ENCODE assay signal across 2 cellular contexts in the genomic region with DNA sequence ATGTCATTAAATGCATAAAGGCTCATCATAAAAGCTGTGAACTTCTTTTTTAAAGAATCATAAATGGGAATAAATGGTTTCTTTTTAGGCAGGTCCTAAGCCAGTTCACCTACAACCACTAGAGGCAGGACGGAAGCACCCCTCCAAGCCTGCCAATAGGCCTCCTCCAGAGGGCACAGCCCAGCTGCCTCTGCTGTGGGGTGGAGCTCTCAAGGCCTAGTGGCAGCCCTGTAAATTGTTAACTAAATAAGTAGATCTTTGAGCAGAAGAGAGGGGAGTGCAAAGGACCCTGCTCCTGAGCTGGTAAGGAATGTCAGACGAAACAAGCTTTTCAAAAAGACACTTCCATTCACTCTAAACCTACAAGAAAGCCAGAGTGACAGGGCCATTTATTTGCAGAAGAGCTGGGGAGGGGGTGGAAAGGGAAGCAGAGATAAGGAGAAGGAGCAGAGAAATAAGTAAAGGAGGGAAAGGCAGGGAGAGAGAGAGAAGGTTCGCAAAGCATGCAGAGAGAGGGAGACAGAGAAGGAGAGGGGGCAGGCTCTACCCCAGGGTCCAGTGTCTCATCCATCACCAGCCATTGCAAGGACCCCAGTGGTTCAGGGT.
TF ChIP-seq lines count a peak whose summit lies in the region.

No MANE protein-coding gene starts in this region.

TF ChIP-seq in HEK293T, 16 proteins besides CTCF, POLR2A, EP300 and RAD21:
- TF ChIP-seq FOXA1 (IDR thresholded peaks at IDR 0.05) (no peak), TARDBP (IDR thresholded peaks at IDR 0.05) (no peak), ZNF384 (IDR thresholded peaks at IDR 0.05) (no peak), FOXM1 (IDR thresholded peaks at IDR 0.05; ENCODE audit: borderline replicate concordance) (no peak)
- TF ChIP-seq, protein P1, sequence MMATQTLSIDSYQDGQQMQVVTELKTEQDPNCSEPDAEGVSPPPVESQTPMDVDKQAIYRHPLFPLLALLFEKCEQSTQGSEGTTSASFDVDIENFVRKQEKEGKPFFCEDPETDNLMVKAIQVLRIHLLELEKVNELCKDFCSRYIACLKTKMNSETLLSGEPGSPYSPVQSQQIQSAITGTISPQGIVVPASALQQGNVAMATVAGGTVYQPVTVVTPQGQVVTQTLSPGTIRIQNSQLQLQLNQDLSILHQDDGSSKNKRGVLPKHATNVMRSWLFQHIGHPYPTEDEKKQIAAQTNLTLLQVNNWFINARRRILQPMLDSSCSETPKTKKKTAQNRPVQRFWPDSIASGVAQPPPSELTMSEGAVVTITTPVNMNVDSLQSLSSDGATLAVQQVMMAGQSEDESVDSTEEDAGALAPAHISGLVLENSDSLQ (IDR thresholded peaks at IDR 0.05): no peak

TF ChIP-seq in HepG2, 621 proteins besides CTCF, POLR2A, EP300 and RAD21 (continues in another document):
- TF ChIP-seq, protein P2, sequence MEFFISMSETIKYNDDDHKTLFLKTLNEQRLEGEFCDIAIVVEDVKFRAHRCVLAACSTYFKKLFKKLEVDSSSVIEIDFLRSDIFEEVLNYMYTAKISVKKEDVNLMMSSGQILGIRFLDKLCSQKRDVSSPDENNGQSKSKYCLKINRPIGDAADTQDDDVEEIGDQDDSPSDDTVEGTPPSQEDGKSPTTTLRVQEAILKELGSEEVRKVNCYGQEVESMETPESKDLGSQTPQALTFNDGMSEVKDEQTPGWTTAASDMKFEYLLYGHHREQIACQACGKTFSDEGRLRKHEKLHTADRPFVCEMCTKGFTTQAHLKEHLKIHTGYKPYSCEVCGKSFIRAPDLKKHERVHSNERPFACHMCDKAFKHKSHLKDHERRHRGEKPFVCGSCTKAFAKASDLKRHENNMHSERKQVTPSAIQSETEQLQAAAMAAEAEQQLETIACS (CRISPR knock-in tag; IDR thresholded peaks at IDR 0.05): no peak
- TF ChIP-seq ZNF34 (CRISPR knock-in tag; IDR thresholded peaks at IDR 0.05; ENCODE audit: borderline replicate concordance): no peak
- TF ChIP-seq, protein P3, sequence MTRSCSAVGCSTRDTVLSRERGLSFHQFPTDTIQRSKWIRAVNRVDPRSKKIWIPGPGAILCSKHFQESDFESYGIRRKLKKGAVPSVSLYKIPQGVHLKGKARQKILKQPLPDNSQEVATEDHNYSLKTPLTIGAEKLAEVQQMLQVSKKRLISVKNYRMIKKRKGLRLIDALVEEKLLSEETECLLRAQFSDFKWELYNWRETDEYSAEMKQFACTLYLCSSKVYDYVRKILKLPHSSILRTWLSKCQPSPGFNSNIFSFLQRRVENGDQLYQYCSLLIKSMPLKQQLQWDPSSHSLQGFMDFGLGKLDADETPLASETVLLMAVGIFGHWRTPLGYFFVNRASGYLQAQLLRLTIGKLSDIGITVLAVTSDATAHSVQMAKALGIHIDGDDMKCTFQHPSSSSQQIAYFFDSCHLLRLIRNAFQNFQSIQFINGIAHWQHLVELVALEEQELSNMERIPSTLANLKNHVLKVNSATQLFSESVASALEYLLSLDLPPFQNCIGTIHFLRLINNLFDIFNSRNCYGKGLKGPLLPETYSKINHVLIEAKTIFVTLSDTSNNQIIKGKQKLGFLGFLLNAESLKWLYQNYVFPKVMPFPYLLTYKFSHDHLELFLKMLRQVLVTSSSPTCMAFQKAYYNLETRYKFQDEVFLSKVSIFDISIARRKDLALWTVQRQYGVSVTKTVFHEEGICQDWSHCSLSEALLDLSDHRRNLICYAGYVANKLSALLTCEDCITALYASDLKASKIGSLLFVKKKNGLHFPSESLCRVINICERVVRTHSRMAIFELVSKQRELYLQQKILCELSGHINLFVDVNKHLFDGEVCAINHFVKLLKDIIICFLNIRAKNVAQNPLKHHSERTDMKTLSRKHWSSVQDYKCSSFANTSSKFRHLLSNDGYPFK (CRISPR knock-in tag; IDR thresholded peaks at IDR 0.05; ENCODE audit: borderline replicate concordance): no peak
- TF ChIP-seq FIP1L1 (IDR thresholded peaks at IDR 0.05; ENCODE audit: borderline replicate concordance, insufficient read depth, low read depth, low read length): no peak
- TF ChIP-seq, protein P4, sequence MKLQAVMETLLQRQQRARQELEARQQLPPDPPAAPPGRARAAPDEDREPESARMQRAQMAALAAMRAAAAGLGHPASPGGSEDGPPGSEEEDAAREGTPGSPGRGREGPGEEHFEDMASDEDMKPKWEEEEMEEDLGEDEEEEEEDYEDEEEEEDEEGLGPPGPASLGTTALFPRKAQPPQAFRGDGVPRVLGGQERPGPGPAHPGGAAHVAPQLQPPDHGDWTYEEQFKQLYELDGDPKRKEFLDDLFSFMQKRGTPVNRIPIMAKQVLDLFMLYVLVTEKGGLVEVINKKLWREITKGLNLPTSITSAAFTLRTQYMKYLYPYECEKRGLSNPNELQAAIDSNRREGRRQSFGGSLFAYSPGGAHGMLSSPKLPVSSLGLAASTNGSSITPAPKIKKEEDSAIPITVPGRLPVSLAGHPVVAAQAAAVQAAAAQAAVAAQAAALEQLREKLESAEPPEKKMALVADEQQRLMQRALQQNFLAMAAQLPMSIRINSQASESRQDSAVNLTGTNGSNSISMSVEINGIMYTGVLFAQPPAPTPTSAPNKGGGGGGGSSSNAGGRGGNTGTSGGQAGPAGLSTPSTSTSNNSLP (IDR thresholded peaks at IDR 0.05; ENCODE audit: low read depth, low read length): peak; percentile 36; the same call in 1 of the 2 replicates
- TF ChIP-seq NCOA2 (CRISPR knock-in tag; IDR thresholded peaks at IDR 0.05): no peak
- TF ChIP-seq, protein P5, sequence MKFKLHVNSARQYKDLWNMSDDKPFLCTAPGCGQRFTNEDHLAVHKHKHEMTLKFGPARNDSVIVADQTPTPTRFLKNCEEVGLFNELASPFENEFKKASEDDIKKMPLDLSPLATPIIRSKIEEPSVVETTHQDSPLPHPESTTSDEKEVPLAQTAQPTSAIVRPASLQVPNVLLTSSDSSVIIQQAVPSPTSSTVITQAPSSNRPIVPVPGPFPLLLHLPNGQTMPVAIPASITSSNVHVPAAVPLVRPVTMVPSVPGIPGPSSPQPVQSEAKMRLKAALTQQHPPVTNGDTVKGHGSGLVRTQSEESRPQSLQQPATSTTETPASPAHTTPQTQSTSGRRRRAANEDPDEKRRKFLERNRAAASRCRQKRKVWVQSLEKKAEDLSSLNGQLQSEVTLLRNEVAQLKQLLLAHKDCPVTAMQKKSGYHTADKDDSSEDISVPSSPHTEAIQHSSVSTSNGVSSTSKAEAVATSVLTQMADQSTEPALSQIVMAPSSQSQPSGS (CRISPR knock-in tag; IDR thresholded peaks at IDR 0.05): peak; percentile 54; the same call in 1 of the 2 replicates
- peak; percentile 40; the same call in 1 of the 2 replicates for TF ChIP-seq ZBTB7B (CRISPR knock-in tag; IDR thresholded peaks at IDR 0.05)
- no peak for TF ChIP-seq RCOR2 (CRISPR knock-in tag; IDR thresholded peaks at IDR 0.05)
- TF ChIP-seq MEIS1 (CRISPR knock-in tag; IDR thresholded peaks at IDR 0.05; ENCODE audit: borderline replicate concordance): no peak
- no peak for TF ChIP-seq ZNF878 (CRISPR knock-in tag; IDR thresholded peaks at IDR 0.05)
- peak; percentile 44; the same call in 1 of the 2 replicates for TF ChIP-seq BRCA1 (CRISPR knock-in tag; IDR thresholded peaks at IDR 0.05)
- TF ChIP-seq HNF4A (CRISPR knock-in tag; IDR thresholded peaks at IDR 0.05): peak; percentile 64
- TF ChIP-seq, protein P6, sequence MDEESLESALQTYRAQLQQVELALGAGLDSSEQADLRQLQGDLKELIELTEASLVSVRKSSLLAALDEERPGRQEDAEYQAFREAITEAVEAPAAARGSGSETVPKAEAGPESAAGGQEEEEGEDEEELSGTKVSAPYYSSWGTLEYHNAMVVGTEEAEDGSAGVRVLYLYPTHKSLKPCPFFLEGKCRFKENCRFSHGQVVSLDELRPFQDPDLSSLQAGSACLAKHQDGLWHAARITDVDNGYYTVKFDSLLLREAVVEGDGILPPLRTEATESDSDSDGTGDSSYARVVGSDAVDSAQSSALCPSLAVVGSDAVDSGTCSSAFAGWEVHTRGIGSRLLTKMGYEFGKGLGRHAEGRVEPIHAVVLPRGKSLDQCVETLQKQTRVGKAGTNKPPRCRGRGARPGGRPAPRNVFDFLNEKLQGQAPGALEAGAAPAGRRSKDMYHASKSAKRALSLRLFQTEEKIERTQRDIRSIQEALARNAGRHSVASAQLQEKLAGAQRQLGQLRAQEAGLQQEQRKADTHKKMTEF (CRISPR knock-in tag; IDR thresholded peaks at IDR 0.05): no peak
- no peak for TF ChIP-seq ATM (IDR thresholded peaks at IDR 0.05; ENCODE audit: borderline replicate concordance)
- TF ChIP-seq, protein P7, sequence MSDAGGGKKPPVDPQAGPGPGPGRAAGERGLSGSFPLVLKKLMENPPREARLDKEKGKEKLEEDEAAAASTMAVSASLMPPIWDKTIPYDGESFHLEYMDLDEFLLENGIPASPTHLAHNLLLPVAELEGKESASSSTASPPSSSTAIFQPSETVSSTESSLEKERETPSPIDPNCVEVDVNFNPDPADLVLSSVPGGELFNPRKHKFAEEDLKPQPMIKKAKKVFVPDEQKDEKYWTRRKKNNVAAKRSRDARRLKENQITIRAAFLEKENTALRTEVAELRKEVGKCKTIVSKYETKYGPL (CRISPR knock-in tag; IDR thresholded peaks at IDR 0.05): no peak
- TF ChIP-seq, protein P8, sequence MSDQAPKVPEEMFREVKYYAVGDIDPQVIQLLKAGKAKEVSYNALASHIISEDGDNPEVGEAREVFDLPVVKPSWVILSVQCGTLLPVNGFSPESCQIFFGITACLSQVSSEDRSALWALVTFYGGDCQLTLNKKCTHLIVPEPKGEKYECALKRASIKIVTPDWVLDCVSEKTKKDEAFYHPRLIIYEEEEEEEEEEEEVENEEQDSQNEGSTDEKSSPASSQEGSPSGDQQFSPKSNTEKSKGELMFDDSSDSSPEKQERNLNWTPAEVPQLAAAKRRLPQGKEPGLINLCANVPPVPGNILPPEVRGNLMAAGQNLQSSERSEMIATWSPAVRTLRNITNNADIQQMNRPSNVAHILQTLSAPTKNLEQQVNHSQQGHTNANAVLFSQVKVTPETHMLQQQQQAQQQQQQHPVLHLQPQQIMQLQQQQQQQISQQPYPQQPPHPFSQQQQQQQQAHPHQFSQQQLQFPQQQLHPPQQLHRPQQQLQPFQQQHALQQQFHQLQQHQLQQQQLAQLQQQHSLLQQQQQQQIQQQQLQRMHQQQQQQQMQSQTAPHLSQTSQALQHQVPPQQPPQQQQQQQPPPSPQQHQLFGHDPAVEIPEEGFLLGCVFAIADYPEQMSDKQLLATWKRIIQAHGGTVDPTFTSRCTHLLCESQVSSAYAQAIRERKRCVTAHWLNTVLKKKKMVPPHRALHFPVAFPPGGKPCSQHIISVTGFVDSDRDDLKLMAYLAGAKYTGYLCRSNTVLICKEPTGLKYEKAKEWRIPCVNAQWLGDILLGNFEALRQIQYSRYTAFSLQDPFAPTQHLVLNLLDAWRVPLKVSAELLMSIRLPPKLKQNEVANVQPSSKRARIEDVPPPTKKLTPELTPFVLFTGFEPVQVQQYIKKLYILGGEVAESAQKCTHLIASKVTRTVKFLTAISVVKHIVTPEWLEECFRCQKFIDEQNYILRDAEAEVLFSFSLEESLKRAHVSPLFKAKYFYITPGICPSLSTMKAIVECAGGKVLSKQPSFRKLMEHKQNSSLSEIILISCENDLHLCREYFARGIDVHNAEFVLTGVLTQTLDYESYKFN (CRISPR knock-in tag; conservative IDR thresholded peaks at IDR 0.05): peak; percentile 75
- TF ChIP-seq, protein P9, sequence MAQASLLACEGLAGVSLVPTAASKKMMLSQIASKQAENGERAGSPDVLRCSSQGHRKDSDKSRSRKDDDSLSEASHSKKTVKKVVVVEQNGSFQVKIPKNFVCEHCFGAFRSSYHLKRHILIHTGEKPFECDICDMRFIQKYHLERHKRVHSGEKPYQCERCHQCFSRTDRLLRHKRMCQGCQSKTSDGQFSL (CRISPR knock-in tag; IDR thresholded peaks at IDR 0.05): no peak
- 0 out of 2 replicates have a peak, but pooled peaks have one; percentile 35 for TF ChIP-seq ZNF790 (CRISPR knock-in tag; IDR thresholded peaks at IDR 0.05; ENCODE audit: borderline replicate concordance)
- TF ChIP-seq, protein P10, sequence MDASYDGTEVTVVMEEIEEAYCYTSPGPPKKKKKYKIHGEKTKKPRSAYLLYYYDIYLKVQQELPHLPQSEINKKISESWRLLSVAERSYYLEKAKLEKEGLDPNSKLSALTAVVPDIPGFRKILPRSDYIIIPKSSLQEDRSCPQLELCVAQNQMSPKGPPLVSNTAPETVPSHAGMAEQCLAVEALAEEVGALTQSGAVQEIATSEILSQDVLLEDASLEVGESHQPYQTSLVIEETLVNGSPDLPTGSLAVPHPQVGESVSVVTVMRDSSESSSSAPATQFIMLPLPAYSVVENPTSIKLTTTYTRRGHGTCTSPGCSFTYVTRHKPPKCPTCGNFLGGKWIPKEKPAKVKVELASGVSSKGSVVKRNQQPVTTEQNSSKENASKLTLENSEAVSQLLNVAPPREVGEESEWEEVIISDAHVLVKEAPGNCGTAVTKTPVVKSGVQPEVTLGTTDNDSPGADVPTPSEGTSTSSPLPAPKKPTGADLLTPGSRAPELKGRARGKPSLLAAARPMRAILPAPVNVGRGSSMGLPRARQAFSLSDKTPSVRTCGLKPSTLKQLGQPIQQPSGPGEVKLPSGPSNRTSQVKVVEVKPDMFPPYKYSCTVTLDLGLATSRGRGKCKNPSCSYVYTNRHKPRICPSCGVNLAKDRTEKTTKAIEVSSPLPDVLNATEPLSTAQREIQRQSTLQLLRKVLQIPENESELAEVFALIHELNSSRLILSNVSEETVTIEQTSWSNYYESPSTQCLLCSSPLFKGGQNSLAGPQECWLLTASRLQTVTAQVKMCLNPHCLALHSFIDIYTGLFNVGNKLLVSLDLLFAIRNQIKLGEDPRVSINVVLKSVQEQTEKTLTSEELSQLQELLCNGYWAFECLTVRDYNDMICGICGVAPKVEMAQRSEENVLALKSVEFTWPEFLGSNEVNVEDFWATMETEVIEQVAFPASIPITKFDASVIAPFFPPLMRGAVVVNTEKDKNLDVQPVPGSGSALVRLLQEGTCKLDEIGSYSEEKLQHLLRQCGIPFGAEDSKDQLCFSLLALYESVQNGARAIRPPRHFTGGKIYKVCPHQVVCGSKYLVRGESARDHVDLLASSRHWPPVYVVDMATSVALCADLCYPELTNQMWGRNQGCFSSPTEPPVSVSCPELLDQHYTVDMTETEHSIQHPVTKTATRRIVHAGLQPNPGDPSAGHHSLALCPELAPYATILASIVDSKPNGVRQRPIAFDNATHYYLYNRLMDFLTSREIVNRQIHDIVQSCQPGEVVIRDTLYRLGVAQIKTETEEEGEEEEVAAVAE (CRISPR knock-in tag; IDR thresholded peaks at IDR 0.05; ENCODE audit: borderline replicate concordance): no peak
- no peak for TF ChIP-seq ASH2L (IDR thresholded peaks at IDR 0.05; ENCODE audit: insufficient read length, low read depth, low read length)
- no peak for TF ChIP-seq RFX1 (IDR thresholded peaks at IDR 0.05)
- no peak for TF ChIP-seq ZNF569 (CRISPR knock-in tag; IDR thresholded peaks at IDR 0.05; ENCODE audit: borderline replicate concordance)
